Comparison of ENCODE assay signal across 29 cellular contexts in the genomic region with DNA sequence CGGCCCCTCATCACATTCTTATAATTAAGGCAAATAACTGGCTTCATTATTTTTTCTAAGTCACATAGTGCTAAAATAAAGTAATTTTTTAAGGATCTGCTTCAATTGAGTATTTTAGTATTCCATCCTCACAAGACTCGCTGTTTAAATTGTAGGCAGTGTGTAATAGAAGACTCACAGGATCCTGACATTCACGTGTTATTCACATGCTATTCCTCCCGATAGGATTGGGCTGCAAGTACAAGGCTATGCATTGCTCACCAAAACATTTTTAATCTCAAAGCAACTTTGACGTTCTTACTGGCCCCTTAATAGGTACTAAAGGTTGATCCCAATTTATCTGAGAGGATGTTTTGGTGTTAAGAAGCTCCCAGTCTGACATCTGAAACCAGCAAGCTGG.
"Had no signal": no experiment of that assay in that cellular context is flagged by ENCODE, and none has a peak within 500 bp of the region (broad histone marks: within the 10 kb centered on the region; RNA-seq: fewer than 3 reads in every experiment).

No MANE protein-coding gene starts in this region.

- H3K9me3 Mint-ChIP-seq: activated naive CD4-positive, alpha-beta T cell treated with anti-CD3 and anti-CD28 coated beads, Interleukin-2, amount 10 ng/mL, durations not matched to agents 7 days and 5 days; activated naive CD8-positive, alpha-beta T cell treated with anti-CD3 and anti-CD28 coated beads, Interleukin-2, amount 10 ng/mL, durations not matched to agents 7 days and 5 days; dendritic cell treated with granulocyte-macrophage colony-stimulating factor and Interleukin-4, amounts not matched to agents 40 ng/mL and 50 ng/mL, for 4 days; T-helper 2 cell treated with Interferon-gamma antibody and Interleukin-4, amounts not matched to agents 5 μg/mL and 100 μg/mL, for 36 hours had no signal

- H3K27me3 ChIP-seq: ascending aorta, foreskin keratinocyte, heart right ventricle had no signal

- H3K36me3 ChIP-seq: ascending aorta, esophagus muscularis mucosa, gastroesophageal sphincter, heart right ventricle had no signal

- H3K27ac ChIP-seq: ascending aorta, coronary artery, dorsolateral prefrontal cortex, esophagus muscularis mucosa, foreskin keratinocyte, gastroesophageal sphincter, heart right ventricle had no signal

- H3K27me3 Mint-ChIP-seq: activated naive CD4-positive, alpha-beta T cell treated with anti-CD3 and anti-CD28 coated beads, Interleukin-2, amount 10 ng/mL, durations not matched to agents 7 days and 5 days; activated naive CD8-positive, alpha-beta T cell treated with anti-CD3 and anti-CD28 coated beads, Interleukin-2, amount 10 ng/mL, durations not matched to agents 7 days and 5 days; central memory CD8-positive, alpha-beta T cell; effector memory CD8-positive, alpha-beta T cell; T-helper 17 cell had no signal

- H3K4me1 Mint-ChIP-seq: activated naive CD4-positive, alpha-beta T cell treated with anti-CD3 and anti-CD28 coated beads, Interleukin-2, amount 10 ng/mL, durations not matched to agents 7 days and 5 days; central memory CD8-positive, alpha-beta T cell; T-helper 17 cell had no signal

- H3K4me3 ChIP-seq: ascending aorta, coronary artery, dorsolateral prefrontal cortex, esophagus muscularis mucosa, gastroesophageal sphincter, heart right ventricle had no signal

- DNase-seq: activated CD4-positive, alpha-beta T cell treated with anti-CD3 and anti-CD28 coated beads for 48 hours; activated CD4-positive, alpha-beta T cell treated with anti-CD3 and anti-CD28 coated beads, Interleukin-2, amount 50 U/mL, for 1 hour; activated CD4-positive, alpha-beta T cell treated with anti-CD3 and anti-CD28 coated beads, Interleukin-2, amount 50 U/mL, for 48 hours; activated CD8-positive, alpha-beta memory T cell treated with anti-CD3 and anti-CD28 coated beads, Interleukin-2, amount 50 U/mL, for 48 hours; activated gamma-delta T cell; activated naive CD4-positive, alpha-beta T cell; activated naive CD4-positive, alpha-beta T cell treated with anti-CD3 and anti-CD28 coated beads, Interleukin-2, amount 10 ng/mL, durations not matched to agents 7 days and 5 days; activated naive CD8-positive, alpha-beta T cell treated with anti-CD3 and anti-CD28 coated beads, Interleukin-2, amount 10 ng/mL, durations not matched to agents 7 days and 5 days; activated T-cell treated with anti-CD3 and anti-CD28 coated beads for 4 hours; activated T-cell treated with anti-CD3 and anti-CD28 coated beads, Interleukin-2, amount 50 U/mL, for 24 hours; activated T-cell treated with anti-CD3 and anti-CD28 coated beads, Interleukin-2, amount 50 U/mL, for 72 hours; dorsolateral prefrontal cortex; effector memory CD8-positive, alpha-beta T cell; erythroblast; foreskin keratinocyte; heart right ventricle; T-helper 1 cell; T-helper 17 cell; T1000 had no signal

- H3K4me3 Mint-ChIP-seq: activated naive CD4-positive, alpha-beta T cell treated with anti-CD3 and anti-CD28 coated beads, Interleukin-2, amount 10 ng/mL, durations not matched to agents 7 days and 5 days; activated naive CD8-positive, alpha-beta T cell treated with anti-CD3 and anti-CD28 coated beads, Interleukin-2, amount 10 ng/mL, durations not matched to agents 7 days and 5 days; activated T-cell treated with anti-CD3 and anti-CD28 coated beads, Interleukin-2, amount 50 U/mL, for 24 hours; activated T-cell treated with anti-CD3 and anti-CD28 coated beads, Interleukin-2, amount 50 U/mL, for 72 hours; brain; central memory CD8-positive, alpha-beta T cell; dendritic cell treated with granulocyte-macrophage colony-stimulating factor and Interleukin-4, amounts not matched to agents 40 ng/mL and 50 ng/mL, for 4 days; effector memory CD8-positive, alpha-beta T cell; T-helper 17 cell; T-helper 2 cell treated with Interferon-gamma antibody and Interleukin-4, amounts not matched to agents 5 μg/mL and 100 μg/mL, for 36 hours; WTC11 had no signal

- H3K27ac Mint-ChIP-seq: activated naive CD4-positive, alpha-beta T cell treated with anti-CD3 and anti-CD28 coated beads, Interleukin-2, amount 10 ng/mL, durations not matched to agents 7 days and 5 days; activated naive CD4-positive, alpha-beta T cell treated with anti-CD3 and anti-CD28 coated beads, Interleukin-2, amount 50 U/mL, for 72 hours; activated naive CD8-positive, alpha-beta T cell treated with anti-CD3 and anti-CD28 coated beads, Interleukin-2, amount 10 ng/mL, durations not matched to agents 7 days and 5 days; activated T-cell treated with anti-CD3 and anti-CD28 coated beads, Interleukin-2, amount 50 U/mL, for 24 hours; activated T-cell treated with anti-CD3 and anti-CD28 coated beads, Interleukin-2, amount 50 U/mL, for 72 hours; dendritic cell treated with granulocyte-macrophage colony-stimulating factor and Interleukin-4, amounts not matched to agents 40 ng/mL and 50 ng/mL, for 4 days; effector memory CD8-positive, alpha-beta T cell; T-helper 17 cell; T-helper 2 cell treated with Interferon-gamma antibody and Interleukin-4, amounts not matched to agents 5 μg/mL and 100 μg/mL, for 36 hours had no signal

- H3K36me3 Mint-ChIP-seq: activated naive CD4-positive, alpha-beta T cell treated with anti-CD3 and anti-CD28 coated beads, Interleukin-2, amount 10 ng/mL, durations not matched to agents 7 days and 5 days; activated naive CD4-positive, alpha-beta T cell treated with anti-CD3 and anti-CD28 coated beads, Interleukin-2, amount 50 U/mL, for 72 hours; activated naive CD8-positive, alpha-beta T cell treated with anti-CD3 and anti-CD28 coated beads, Interleukin-2, amount 10 ng/mL, durations not matched to agents 7 days and 5 days; brain had no signal
